17 cellular contexts compared by ENCODE assay signal in the genomic region with DNA sequence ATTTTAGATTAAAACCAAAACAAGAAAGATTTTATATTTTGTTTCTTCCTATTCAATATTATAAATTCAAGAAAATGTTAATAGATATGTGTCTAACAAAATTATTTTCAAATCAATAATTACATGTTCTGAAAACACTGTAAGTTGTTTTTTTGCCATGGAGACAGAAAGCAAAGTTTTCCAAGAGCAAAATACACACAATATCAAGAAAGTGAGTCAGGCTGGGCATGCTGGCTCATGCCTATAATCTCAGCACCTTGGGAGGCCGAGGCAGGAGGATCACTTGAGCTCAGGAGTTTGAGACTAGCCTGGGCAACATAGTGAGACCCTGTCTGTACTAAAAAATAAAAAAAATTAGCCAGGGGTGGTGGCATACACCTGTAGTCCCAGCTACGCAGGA.
DNase-seq lines count a peak whose midpoint lies in the region; ATAC-seq, FAIRE-seq and TF ChIP-seq lines count a peak whose summit lies in the region.
"Had no signal": no experiment of that assay in that cellular context is flagged by ENCODE, and none has a peak within 500 bp of the region (broad histone marks: within the 10 kb centered on the region; RNA-seq: fewer than 3 reads in every experiment).

No MANE protein-coding gene starts in this region.

- H3K27me3 Mint-ChIP-seq in activated CD4-positive, alpha-beta T cell treated with anti-CD3 and anti-CD28 coated beads for 36 hours: no peaks in the 10 kb centered on the region
- peaks cover 3% of the 10 kb centered on the region for H3K27me3 Mint-ChIP-seq in activated naive CD8-positive, alpha-beta T cell treated with anti-CD3 and anti-CD28 coated beads for 36 hours
- H3K27me3 Mint-ChIP-seq: B cell had no signal

- ATAC-seq in activated CD4-positive, alpha-beta T cell treated with anti-CD3 and anti-CD28 coated beads for 36 hours: no peak
- ATAC-seq: CD8-positive, alpha-beta T cell had no signal

- WGBS in GM23248 (ENCODE audit: low coverage in 1 of 2, low lambda C conversion rate in 2 of 2, missing lambda C conversion rate in 2 of 2), 2 experiments: 66 to 67% methylated on average over 2 of the region's 2 CpGs
- 50% methylated on average over 2 of the region's 2 CpGs for WGBS in mammary epithelial cell (ENCODE audit: low coverage, missing lambda C conversion rate)

- H3K4me1 ChIP-seq in GM23248 (ENCODE audit: insufficient read depth): 0 out of 2 replicates have a peak, but pooled peaks cover 3% of the 10 kb centered on the region
- no peaks in the 10 kb centered on the region for H3K4me1 ChIP-seq in mammary epithelial cell (ENCODE audit: insufficient read depth, low read length)
- peaks cover 58% of the 10 kb centered on the region for H3K4me1 ChIP-seq in rectal smooth muscle tissue (ENCODE audit: control insufficient read depth, insufficient read depth, low read length)

- CTCF ChIA-PET in mammary epithelial cell (lab: Charles Lee; ENCODE audit: low non-redundant PET): no interaction called here
- CTCF ChIA-PET in activated CD4-positive, alpha-beta T cell treated with anti-CD3 and anti-CD28 coated beads for 36 hours (lab: Charles Lee): interaction anchor here (1.0 kb wide), 1 partner anchor 38 kb away, joined by 4 read pairs; no protein-coding TSS in a partner anchor

- H3K79me2 ChIP-seq in GM23248 (ENCODE audit: insufficient read depth) (no peaks in the 10 kb centered on the region), mammary epithelial cell (ENCODE audit: insufficient read depth, low read length) (no peaks in the 10 kb centered on the region)

- H3K27me3 ChIP-seq in GM23248 (replicated peaks; ENCODE audit: insufficient read depth) (no peaks in the 10 kb centered on the region), mammary epithelial cell (ENCODE audit: insufficient read depth, low read length) (no peaks in the 10 kb centered on the region), rectal smooth muscle tissue (ENCODE audit: control insufficient read depth, insufficient read depth, low read length) (no peaks in the 10 kb centered on the region)
- H3K27me3 ChIP-seq: MG63 had no signal

- H3K9me3 Mint-ChIP-seq in activated CD4-positive, alpha-beta T cell treated with anti-CD3 and anti-CD28 coated beads for 36 hours (ENCODE audit: low read depth): no peaks in the 10 kb centered on the region
- no peaks in the 10 kb centered on the region for H3K9me3 Mint-ChIP-seq in activated naive CD8-positive, alpha-beta T cell treated with anti-CD3 and anti-CD28 coated beads for 36 hours
- H3K9me3 Mint-ChIP-seq: CD8-positive, alpha-beta T cell; H9 had no signal

- no TSS peak for BruUV-seq in mammary epithelial cell (replicated peaks; lab: Mats Ljungman, UMichigan)

- H2AFZ ChIP-seq in GM23248 (no peak overlapping the region), mammary epithelial cell (ENCODE audit: low read depth, low read length) (no peak overlapping the region)

- intact Hi-C loops in mammary epithelial cell (cut with micrococcal nuclease): no loop called here
- intact Hi-C loops in activated CD4-positive, alpha-beta T cell treated with anti-CD3 and anti-CD28 coated beads for 36 hours (cut with DNase I, micrococcal nuclease): no loop called here

- H3K27ac ChIP-seq in GM23248 (no peak overlapping the region), mammary epithelial cell (ENCODE audit: insufficient read depth, low read depth, low read length) (peak overlapping the region; percentile 47), rectal smooth muscle tissue (ENCODE audit: low read depth, low read length) (peak overlapping the region; percentile 99)

- dilution Hi-C loops in mammary epithelial cell (cut with HindIII; ENCODE audit: low sequenced_read_pairs): no loop called here

- no peaks in the 10 kb centered on the region for H3K9me3 ChIP-seq in GM23248 (ENCODE audit: low read depth)
- no peaks in the 10 kb centered on the region for H3K9me3 ChIP-seq in mammary epithelial cell (replicated peaks; ENCODE audit: insufficient read depth, low read length)
- H3K9me3 ChIP-seq: MG63 had no signal

- no peak overlapping the region for H3K4me3 ChIP-seq in GM23248
- H3K4me3 ChIP-seq in mammary epithelial cell (replicated peaks in 1 of 3; ENCODE audit: insufficient read depth in 1 of 3, low read depth in 2 of 3, low read length in 3 of 3): no peak overlapping the region
- H3K4me3 ChIP-seq in rectal smooth muscle tissue (ENCODE audit: low read length): no peak overlapping the region
- H3K4me3 ChIP-seq: MG63 had no signal

- in situ Hi-C loops in GM23248 (cut with MboI): no loop called here
- in situ Hi-C loops in mammary epithelial cell (cut with MboI; ENCODE audit: low sequenced_read_pairs in 2 of 2): no loop called here

- no peak overlapping the region for H3K27ac Mint-ChIP-seq in activated CD4-positive, alpha-beta T cell treated with anti-CD3 and anti-CD28 coated beads for 36 hours
- no peak overlapping the region for H3K27ac Mint-ChIP-seq in activated naive CD8-positive, alpha-beta T cell treated with anti-CD3 and anti-CD28 coated beads for 36 hours
- H3K27ac Mint-ChIP-seq: B cell; CD8-positive, alpha-beta T cell; H9 had no signal

- H3K9ac ChIP-seq in GM23248: no peak overlapping the region
- no peak overlapping the region for H3K9ac ChIP-seq in mammary epithelial cell (ENCODE audit: insufficient read depth, low read length)
- H3K9ac ChIP-seq in rectal smooth muscle tissue (ENCODE audit: low read length): no peak overlapping the region

- no peaks in the 10 kb centered on the region for H3K36me3 ChIP-seq in GM23248 (ENCODE audit: low read depth)
- H3K36me3 ChIP-seq in mammary epithelial cell (ENCODE audit: insufficient read depth, low read length): no peaks in the 10 kb centered on the region
- H3K36me3 ChIP-seq in rectal smooth muscle tissue (ENCODE audit: control insufficient read depth, insufficient read depth, low read length): no peaks in the 10 kb centered on the region

- TF ChIP-seq CTCF in mammary epithelial cell (conservative IDR thresholded peaks at IDR 0.05 in 1 of 2, IDR thresholded peaks at IDR 0.05 in 1 of 2; ENCODE audit: extremely low read depth in 1 of 2, insufficient read depth in 1 of 2, low read depth in 1 of 2, low read length in 2 of 2): no peak

- no peaks in the 10 kb centered on the region for H4K20me1 ChIP-seq in GM23248 (ENCODE audit: insufficient read depth)
- no peaks in the 10 kb centered on the region for H4K20me1 ChIP-seq in mammary epithelial cell (ENCODE audit: insufficient read depth, low read length)

- no peaks in the 10 kb centered on the region for H3K9me2 ChIP-seq in GM23248 (ENCODE audit: insufficient read depth)

- H3K36me3 Mint-ChIP-seq in activated CD4-positive, alpha-beta T cell treated with anti-CD3 and anti-CD28 coated beads for 36 hours (ENCODE audit: low read depth): no peaks in the 10 kb centered on the region
- H3K36me3 Mint-ChIP-seq in activated naive CD8-positive, alpha-beta T cell treated with anti-CD3 and anti-CD28 coated beads for 36 hours: no peaks in the 10 kb centered on the region
- H3K36me3 Mint-ChIP-seq: CD8-positive, alpha-beta T cell had no signal

- DNase-seq in GM23248 (peak; percentile 13), mammary epithelial cell (peak; percentile 42), frontal cortex (ENCODE audit: low spot score in 2 of 2) (no peak), amygdala (lab: John Stamatoyannopoulos, UW) (no peak)
- DNase-seq in activated CD4-positive, alpha-beta T cell treated with anti-CD3 and anti-CD28 coated beads for 36 hours: no peak
- no peak for DNase-seq in activated naive CD8-positive, alpha-beta T cell treated with anti-CD3 and anti-CD28 coated beads for 36 hours
- no peak for DNase-seq in activated naive CD4-positive, alpha-beta T cell (lab: John Stamatoyannopoulos, UW)
- DNase-seq: CD8-positive, alpha-beta T cell; H9; KG1; MG63; NCI-H1092 treated with DMSO at 0.1 percent for 48 hours; NCI-H1694 treated with DMSO at 0.1 percent for 48 hours; NCI-H345; NCI-H526 treated with DMSO at 0.1 percent for 48 hours had no signal

- POLR2A ChIA-PET in activated CD4-positive, alpha-beta T cell treated with anti-CD3 and anti-CD28 coated beads for 36 hours (lab: Charles Lee): no interaction called here

- H3K4me2 ChIP-seq in GM23248 (ENCODE audit: unreplicated experiment) (no peak overlapping the region), mammary epithelial cell (ENCODE audit: insufficient read depth, low read depth, low read length) (no peak overlapping the region)

- H3K4me3 Mint-ChIP-seq in activated CD4-positive, alpha-beta T cell treated with anti-CD3 and anti-CD28 coated beads for 36 hours: no peak overlapping the region
- no peak overlapping the region for H3K4me3 Mint-ChIP-seq in activated naive CD8-positive, alpha-beta T cell treated with anti-CD3 and anti-CD28 coated beads for 36 hours
- H3K4me3 Mint-ChIP-seq: B cell; CD8-positive, alpha-beta T cell; H9 had no signal

- H3K4me1 Mint-ChIP-seq in activated CD4-positive, alpha-beta T cell treated with anti-CD3 and anti-CD28 coated beads for 36 hours: no peaks in the 10 kb centered on the region
- H3K4me1 Mint-ChIP-seq in activated naive CD8-positive, alpha-beta T cell treated with anti-CD3 and anti-CD28 coated beads for 36 hours: no peaks in the 10 kb centered on the region
- H3K4me1 Mint-ChIP-seq: B cell had no signal

- FAIRE-seq in frontal cortex (lab: Jason Lieb, UNC): peak; percentile 10

- no peaks in the 10 kb centered on the region for H3F3A ChIP-seq in GM23248 (ENCODE audit: insufficient read depth)

Comparison
In these comparisons a context has a peak if more than half of its experiments do, and no peak if none do; other contexts are left out.
1. DNase-seq: peak in GM23248 (single experiment) and mammary epithelial cell (single experiment); none in frontal cortex (0 of 2), amygdala (0 of 56), activated CD4-positive, alpha-beta T cell treated with anti-CD3 and anti-CD28 coated beads for 36 hours (single experiment), activated naive CD8-positive, alpha-beta T cell treated with anti-CD3 and anti-CD28 coated beads for 36 hours (single experiment) and activated naive CD4-positive, alpha-beta T cell (0 of 4).